In genomic region chr22:41177040-41177625, GRCh38 we compare ENCODE assay signal across 11 cellular contexts.
"Had no signal": no experiment of that assay in that cellular context is flagged by ENCODE, and none has a peak within 500 bp of the region (broad histone marks: within the 10 kb centered on the region; RNA-seq: fewer than 3 reads in every experiment).

No MANE protein-coding gene starts in this region.

- ATAC-seq: activated T-cell treated with anti-CD3 and anti-CD28 coated beads, Interleukin-2, amount 50 U/mL, for 4 hours; stimulated activated naive CD8-positive, alpha-beta T cell treated with anti-CD3 and anti-CD28 coated beads, Interleukin-15, Interleukin-2, amounts not matched to agents 100 U/mL and 50 U/mL, for 24 hours had no signal

- H3K27me3 ChIP-seq: brain microvascular endothelial cell, esophagus squamous epithelium had no signal

- H3K4me3 ChIP-seq: esophagus squamous epithelium had no signal

- H3K9me3 ChIP-seq: esophagus squamous epithelium had no signal

- DNase-seq: activated CD4-positive, alpha-beta T cell treated with anti-CD3 and anti-CD28 coated beads, Interleukin-2, amount 10 ng/mL, durations not matched to agents 24 days and 14 days; activated gamma-delta T cell; activated T-cell treated with anti-CD3 and anti-CD28 coated beads, Interleukin-2, amount 50 U/mL, for 4 hours; brain microvascular endothelial cell; esophagus squamous epithelium; foreskin fibroblast; stimulated activated CD4-positive, alpha-beta T cell treated with anti-CD3 and anti-CD28 coated beads, Interleukin-2, amount 100 ng/mL, for 48 hours; stimulated activated naive CD8-positive, alpha-beta T cell treated with anti-CD3 and anti-CD28 coated beads, Interleukin-15, Interleukin-2, amounts not matched to agents 100 U/mL and 50 U/mL, for 24 hours; T-helper 1 cell had no signal

- H3K27ac ChIP-seq: brain microvascular endothelial cell, esophagus squamous epithelium, VCaP had no signal

- FAIRE-seq: islet of Langerhans had no signal
